In genomic region chr11:2531277-2531986, GRCh38 we compare ENCODE assay signal across 8 cellular contexts.
A peak's percentile ranks its signal among the peaks of the same experiment; 100 is the strongest.
DNase-seq lines count a peak whose midpoint lies in the region; ATAC-seq and TF ChIP-seq lines count a peak whose summit lies in the region.

No MANE protein-coding gene starts in this region.

- intact Hi-C loops in mucosa of descending colon (cut with DNase I, micrococcal nuclease), result loop anchor here in 1 of 2 donors (2.0 kb wide), 1 partner anchor 103 kb away; no protein-coding TSS in a partner anchor

- H3K36me3 ChIP-seq in endodermal cell (ENCODE audit: control insufficient read depth, insufficient read depth, low read length), result no peaks in the 10 kb centered on the region
- no peaks in the 10 kb centered on the region for H3K36me3 ChIP-seq in mucosa of descending colon (ENCODE audit: low read depth)

- H3K4me1 ChIP-seq in endodermal cell (ENCODE audit: control insufficient read depth, insufficient read depth, low read length) (peaks cover 10% of the 10 kb centered on the region), mucosa of descending colon (ENCODE audit: low read depth) (peaks cover 38% of the 10 kb centered on the region)

- DNase-seq in NCI-H82 (lab: John Stamatoyannopoulos, UW), result peak; percentile 55
- no peak for DNase-seq in NCI-H82 treated with DMSO at 0.1 percent for 48 hours (lab: John Stamatoyannopoulos, UW; ENCODE audit: unreplicated experiment)
- peak; percentile 45 for DNase-seq in NCI-H226
- DNase-seq in activated CD8-positive, alpha-beta memory T cell treated with anti-CD3 and anti-CD28 coated beads for 48 hours (ENCODE audit: low read depth in 2 of 3, low spot score in 2 of 3), result peak in 2 of 3 experiments; percentile 66 to 67
- peak; percentile 95 for DNase-seq in endodermal cell
- peak; percentile 74 to 88 (median 87) for DNase-seq in mucosa of descending colon
- peak; percentile 32 to 37 for DNase-seq in stimulated activated CD8-positive, alpha-beta memory T cell treated with anti-CD3 and anti-CD28 coated beads, Interleukin-4, amount 100 ng/mL, for 4 hours (ENCODE audit: low read depth in 2 of 2, low spot score in 1 of 2)

- no peaks in the 10 kb centered on the region for H3K27me3 ChIP-seq in endodermal cell (ENCODE audit: control insufficient read depth, insufficient read depth, low read length, poor library complexity, severe bottlenecking)

- no peak overlapping the region for H3K9ac ChIP-seq in endodermal cell (ENCODE audit: extremely low read depth, low read length, poor library complexity, severe bottlenecking)

- no peak overlapping the region for H3K27ac ChIP-seq in endodermal cell (ENCODE audit: low read depth, low read length)

- no peak overlapping the region for H3K4me3 Mint-ChIP-seq in endodermal cell

- ATAC-seq in mucosa of descending colon, result peak; percentile 54
- ATAC-seq in GM21528 (IDR thresholded peaks at IDR 0.05; ENCODE audit: low FRiP score, unreplicated experiment), result no peak

- no peaks in the 10 kb centered on the region for H3K9me3 Mint-ChIP-seq in endodermal cell

- H3K9me3 ChIP-seq in endodermal cell (ENCODE audit: control insufficient read depth, low read length) (no peaks in the 10 kb centered on the region), mucosa of descending colon (no peaks in the 10 kb centered on the region)

- H3K27ac Mint-ChIP-seq in endodermal cell, result no peak overlapping the region

- H3K27me3 Mint-ChIP-seq in endodermal cell (ENCODE audit: insufficient read depth), result peaks cover 22% of the 10 kb centered on the region

- H3K4me3 ChIP-seq in endodermal cell (ENCODE audit: low read length) (no peak overlapping the region), mucosa of descending colon (no peak overlapping the region)

- WGBS in endodermal cell (ENCODE audit: insufficient coverage in 1 of 2, insufficient read length in 1 of 2), 2 experiments, result 54 to 61% methylated on average over 11 to 14 of the region's 14 CpGs

- TF ChIP-seq CTCF in endodermal cell (conservative IDR thresholded peaks at IDR 0.05) (peak; percentile 98), mucosa of descending colon (IDR thresholded peaks at IDR 0.05) (peak; percentile 90)

- peaks cover 11% of the 10 kb centered on the region for H3K4me1 Mint-ChIP-seq in endodermal cell

- no peaks in the 10 kb centered on the region for H3K36me3 Mint-ChIP-seq in endodermal cell (ENCODE audit: low read depth)
